Comparison of ENCODE assay signal across 19 cellular contexts in the genomic region with DNA sequence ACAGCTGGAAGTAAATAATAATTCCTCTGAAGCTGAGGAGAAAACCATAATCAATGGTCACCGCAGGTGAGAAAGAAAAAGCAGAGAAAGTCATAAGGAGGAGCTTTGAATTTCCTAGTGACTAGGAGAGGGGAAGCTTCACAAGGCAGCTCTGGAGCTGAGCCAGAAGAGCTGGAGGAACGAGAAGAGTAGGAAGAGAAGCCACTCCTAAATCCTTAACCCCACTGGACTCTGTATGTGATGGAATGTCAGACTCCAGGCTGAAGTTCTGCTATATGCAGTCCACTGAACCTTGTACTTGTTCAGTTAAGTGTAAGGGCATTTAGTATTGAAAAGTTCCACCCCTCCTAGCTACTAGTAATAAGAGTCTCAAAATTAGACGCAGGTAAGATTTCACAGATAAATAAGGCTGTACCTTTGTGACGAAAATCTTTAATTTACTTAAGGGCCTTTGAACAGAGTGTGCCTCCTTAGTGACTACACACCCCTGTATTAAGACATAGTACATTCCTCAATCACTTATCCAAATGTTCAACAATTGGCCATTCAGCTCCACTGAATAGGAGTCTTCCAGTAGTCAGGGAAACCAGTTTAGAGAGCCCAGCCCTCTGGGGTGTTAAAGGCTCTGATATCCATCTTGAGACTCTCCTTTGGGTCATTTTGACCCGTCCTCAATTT.
DNase-seq lines count a peak whose midpoint lies in the region; ATAC-seq and TF ChIP-seq lines count a peak whose summit lies in the region.
"Had no signal": no experiment of that assay in that cellular context is flagged by ENCODE, and none has a peak within 500 bp of the region (broad histone marks: within the 10 kb centered on the region; RNA-seq: fewer than 3 reads in every experiment).

No MANE protein-coding gene starts in this region.

- TF ChIP-seq RAD21 in Ishikawa (IDR thresholded peaks at IDR 0.05; ENCODE audit: low read depth), result 0 out of 2 replicates have a peak, but pooled peaks have one; percentile 6

- peak overlapping the region in 4 of 5 experiments; percentile 40 to 92 (median 76) for H3K27ac Mint-ChIP-seq in brain
- H3K27ac Mint-ChIP-seq in endothelial cell (ENCODE audit: unreplicated experiment), result no peak overlapping the region
- H3K27ac Mint-ChIP-seq: activated CD4-positive, alpha-beta T cell treated with anti-CD3 and anti-CD28 coated beads, Interleukin-2, amount 10 ng/mL, durations not matched to agents 24 days and 14 days; activated naive CD8-positive, alpha-beta T cell treated with anti-CD3 and anti-CD28 coated beads, Interleukin-2, amount 50 U/mL, for 24 hours; CD4-positive, CD25-positive, alpha-beta regulatory T cell; naive thymus-derived CD8-positive, alpha-beta T cell had no signal

- no peak; the same call in 1 of the 2 replicates for TF ChIP-seq EP300 in Ishikawa (IDR thresholded peaks at IDR 0.05; ENCODE audit: borderline replicate concordance)

- peaks cover 0 to 15% (median 10%) of the 10 kb centered on the region in 5 experiments for H3K9me3 Mint-ChIP-seq in brain
- H3K9me3 Mint-ChIP-seq in endothelial cell (ENCODE audit: unreplicated experiment), result no peaks in the 10 kb centered on the region
- H3K9me3 Mint-ChIP-seq: activated CD4-positive, alpha-beta T cell treated with anti-CD3 and anti-CD28 coated beads, Interleukin-2, amount 10 ng/mL, durations not matched to agents 24 days and 14 days had no signal

- intact Hi-C loops in sciatic nerve (cut with DNase I), result no loop called here

- DNase-seq in left kidney (ENCODE audit: low read depth, low spot score) (peak; percentile 53), sciatic nerve (ENCODE audit: low spot score) (no peak), endothelial cell (ENCODE audit: low spot score) (no peak), NCI-H748 treated with DMSO at 0.1 percent for 48 hours (lab: John Stamatoyannopoulos, UW) (no peak), hepatic stellate cell (ENCODE audit: low spot score) (no peak)
- DNase-seq: activated CD4-positive, alpha-beta T cell treated with anti-CD3 and anti-CD28 coated beads, Interleukin-2, amount 10 ng/mL, durations not matched to agents 24 days and 14 days; activated naive CD8-positive, alpha-beta T cell treated with anti-CD3 and anti-CD28 coated beads, Interleukin-2, amount 50 U/mL, for 24 hours; CD4-positive, CD25-positive, alpha-beta regulatory T cell; DMS79 treated with DMSO at 0.1 percent for 48 hours; dorsolateral prefrontal cortex; naive thymus-derived CD8-positive, alpha-beta T cell; NCI-H187; NCI-H446 treated with DMSO at 0.1 percent for 48 hours; SHP77; spleen had no signal

- peak; percentile 70 for ATAC-seq in sciatic nerve
- ATAC-seq in GM18868 (IDR thresholded peaks at IDR 0.05; ENCODE audit: unreplicated experiment), result no peak
- ATAC-seq: activated naive CD8-positive, alpha-beta T cell treated with anti-CD3 and anti-CD28 coated beads, Interleukin-2, amount 50 U/mL, for 24 hours; K562; naive thymus-derived CD8-positive, alpha-beta T cell had no signal

- H3K36me3 Mint-ChIP-seq in brain, result no peaks in the 10 kb centered on the region
- H3K36me3 Mint-ChIP-seq in endothelial cell (ENCODE audit: low read depth, unreplicated experiment), result no peaks in the 10 kb centered on the region
- H3K36me3 Mint-ChIP-seq: CD4-positive, CD25-positive, alpha-beta regulatory T cell had no signal

- TF ChIP-seq CTCF in brain (conservative IDR thresholded peaks at IDR 0.05) (no peak), endothelial cell (IDR thresholded peaks at IDR 0.05; ENCODE audit: unreplicated experiment) (no peak)

- H3K4me1 Mint-ChIP-seq in brain (peaks cover 17% of the 10 kb centered on the region), endothelial cell (ENCODE audit: unreplicated experiment) (no peaks in the 10 kb centered on the region)
- H3K4me1 Mint-ChIP-seq: activated CD4-positive, alpha-beta T cell treated with anti-CD3 and anti-CD28 coated beads, Interleukin-2, amount 10 ng/mL, durations not matched to agents 24 days and 14 days; activated naive CD8-positive, alpha-beta T cell treated with anti-CD3 and anti-CD28 coated beads, Interleukin-2, amount 50 U/mL, for 24 hours; CD4-positive, CD25-positive, alpha-beta regulatory T cell had no signal

- no peaks in the 10 kb centered on the region for H3K27me3 Mint-ChIP-seq in brain
- H3K27me3 Mint-ChIP-seq in endothelial cell (ENCODE audit: unreplicated experiment), result peaks cover 1% of the 10 kb centered on the region
- H3K27me3 Mint-ChIP-seq: activated naive CD8-positive, alpha-beta T cell treated with anti-CD3 and anti-CD28 coated beads, Interleukin-2, amount 50 U/mL, for 24 hours had no signal

- H3K4me3 Mint-ChIP-seq in brain, result peak overlapping the region in 2 of 5 experiments; percentile 22 to 64
- H3K4me3 Mint-ChIP-seq in endothelial cell (ENCODE audit: unreplicated experiment), result no peak overlapping the region
- H3K4me3 Mint-ChIP-seq: activated CD4-positive, alpha-beta T cell treated with anti-CD3 and anti-CD28 coated beads, Interleukin-2, amount 10 ng/mL, durations not matched to agents 24 days and 14 days; activated naive CD8-positive, alpha-beta T cell treated with anti-CD3 and anti-CD28 coated beads, Interleukin-2, amount 50 U/mL, for 24 hours; CD4-positive, CD25-positive, alpha-beta regulatory T cell; naive thymus-derived CD8-positive, alpha-beta T cell had no signal

TF ChIP-seq in Ishikawa, 13 proteins besides CTCF, POLR2A, EP300 and RAD21:
- TF ChIP-seq TCF12 (IDR thresholded peaks at IDR 0.05; ENCODE audit: low read depth), result peak; percentile 66; the same call in 1 of the 2 replicates
- peak; percentile 49; the same call in 1 of the 2 replicates for TF ChIP-seq TAF1 (IDR thresholded peaks at IDR 0.05; ENCODE audit: low read depth)
- TF ChIP-seq NFIC (IDR thresholded peaks at IDR 0.05), result peak; percentile 90
- no peak for TF ChIP-seq YY1 (IDR thresholded peaks at IDR 0.05; ENCODE audit: low read depth)
- no peak for TF ChIP-seq CREB1 (IDR thresholded peaks at IDR 0.05; ENCODE audit: low read depth)
- TF ChIP-seq REST (IDR thresholded peaks at IDR 0.05; ENCODE audit: low read depth), result no peak
- TF ChIP-seq, protein P1, sequence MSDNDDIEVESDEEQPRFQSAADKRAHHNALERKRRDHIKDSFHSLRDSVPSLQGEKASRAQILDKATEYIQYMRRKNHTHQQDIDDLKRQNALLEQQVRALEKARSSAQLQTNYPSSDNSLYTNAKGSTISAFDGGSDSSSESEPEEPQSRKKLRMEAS (IDR thresholded peaks at IDR 0.05), result peak; percentile 41; the same call in 1 of the 2 replicates
- no peak for TF ChIP-seq EGR1 (IDR thresholded peaks at IDR 0.05)
- TF ChIP-seq, protein P2, sequence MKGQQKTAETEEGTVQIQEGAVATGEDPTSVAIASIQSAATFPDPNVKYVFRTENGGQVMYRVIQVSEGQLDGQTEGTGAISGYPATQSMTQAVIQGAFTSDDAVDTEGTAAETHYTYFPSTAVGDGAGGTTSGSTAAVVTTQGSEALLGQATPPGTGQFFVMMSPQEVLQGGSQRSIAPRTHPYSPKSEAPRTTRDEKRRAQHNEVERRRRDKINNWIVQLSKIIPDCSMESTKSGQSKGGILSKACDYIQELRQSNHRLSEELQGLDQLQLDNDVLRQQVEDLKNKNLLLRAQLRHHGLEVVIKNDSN (IDR thresholded peaks at IDR 0.05), result no peak
- peak; percentile 80 for TF ChIP-seq TEAD4 (IDR thresholded peaks at IDR 0.05)
